10 cellular contexts compared by ENCODE assay signal in genomic region chrX:83916525-83916924, GRCh38. TPM values are rescaled to one million over a fixed set of nuclear protein-coding genes. Genes with fewer than 3 reads are reported as not detected.
A peak's percentile ranks its signal among the peaks of the same experiment; 100 is the strongest.
DNase-seq lines count a peak whose midpoint lies in the region; ATAC-seq and TF ChIP-seq lines count a peak whose summit lies in the region.
"Had no signal": no experiment of that assay in that cellular context is flagged by ENCODE, and none has a peak within 500 bp of the region (broad histone marks: within the 10 kb centered on the region; RNA-seq: fewer than 3 reads in every experiment).

No MANE protein-coding gene starts in this region.

- H3K4me3 ChIP-seq in esophagus squamous epithelium (no peak overlapping the region), heart left ventricle (no peak overlapping the region)

- CTCF ChIA-PET in activated CD8-positive, alpha-beta memory T cell treated with anti-CD3 and anti-CD28 coated beads, Interleukin-2, amount 10 ng/mL, durations not matched to agents 7 days and 5 days (lab: Charles Lee): interaction anchor here (0.7 kb wide), 1 partner anchor 27 kb away, joined by 3 read pairs; no protein-coding TSS in a partner anchor

- no peaks in the 10 kb centered on the region for H3K36me3 Mint-ChIP-seq in activated CD8-positive, alpha-beta memory T cell treated with anti-CD3 and anti-CD28 coated beads, Interleukin-2, amount 10 ng/mL, durations not matched to agents 7 days and 5 days
- H3K36me3 Mint-ChIP-seq: activated naive CD8-positive, alpha-beta T cell treated with anti-CD3 and anti-CD28 coated beads for 36 hours had no signal

- no peak overlapping the region for H3K27ac Mint-ChIP-seq in activated CD8-positive, alpha-beta memory T cell treated with anti-CD3 and anti-CD28 coated beads, Interleukin-2, amount 10 ng/mL, durations not matched to agents 7 days and 5 days
- H3K27ac Mint-ChIP-seq: activated naive CD8-positive, alpha-beta T cell treated with anti-CD3 and anti-CD28 coated beads for 36 hours had no signal

- H3K27ac ChIP-seq in esophagus squamous epithelium (no peak overlapping the region), heart left ventricle (no peak overlapping the region)

- H3K27me3 Mint-ChIP-seq in activated CD8-positive, alpha-beta memory T cell treated with anti-CD3 and anti-CD28 coated beads, Interleukin-2, amount 10 ng/mL, durations not matched to agents 7 days and 5 days: no peaks in the 10 kb centered on the region
- H3K27me3 Mint-ChIP-seq: activated naive CD8-positive, alpha-beta T cell treated with anti-CD3 and anti-CD28 coated beads for 36 hours had no signal

- intact Hi-C loops in esophagus squamous epithelium (cut with DNase I): no loop called here
- intact Hi-C loops in heart left ventricle (cut with DNase I): no loop called here

- H3K4me3 Mint-ChIP-seq in activated CD8-positive, alpha-beta memory T cell treated with anti-CD3 and anti-CD28 coated beads, Interleukin-2, amount 10 ng/mL, durations not matched to agents 7 days and 5 days: no peak overlapping the region
- H3K4me3 Mint-ChIP-seq: activated naive CD8-positive, alpha-beta T cell treated with anti-CD3 and anti-CD28 coated beads for 36 hours had no signal

- no peaks in the 10 kb centered on the region for H3K4me1 Mint-ChIP-seq in activated CD8-positive, alpha-beta memory T cell treated with anti-CD3 and anti-CD28 coated beads, Interleukin-2, amount 10 ng/mL, durations not matched to agents 7 days and 5 days
- H3K4me1 Mint-ChIP-seq: activated naive CD8-positive, alpha-beta T cell treated with anti-CD3 and anti-CD28 coated beads for 36 hours had no signal

- H3K27me3 ChIP-seq in esophagus squamous epithelium (no peaks in the 10 kb centered on the region), heart left ventricle (no peaks in the 10 kb centered on the region)

- peak; percentile 11 for DNase-seq in ACHN
- DNase-seq in GM13976 (ENCODE audit: low spot score): peak; percentile 5
- DNase-seq in NCI-H460 (ENCODE audit: extremely low read depth, low read depth): peak; percentile 6
- no peak for DNase-seq in esophagus squamous epithelium (lab: John Stamatoyannopoulos, UW)
- DNase-seq in NK-92 (lab: John Stamatoyannopoulos, UW; ENCODE audit: unreplicated experiment): no peak
- DNase-seq in activated CD8-positive, alpha-beta memory T cell treated with anti-CD3 and anti-CD28 coated beads, Interleukin-2, amount 10 ng/mL, durations not matched to agents 7 days and 5 days: no peak
- DNase-seq in heart left ventricle: no peak
- DNase-seq: activated naive CD8-positive, alpha-beta T cell treated with anti-CD3 and anti-CD28 coated beads for 36 hours had no signal

- H3K36me3 ChIP-seq in esophagus squamous epithelium: no peaks in the 10 kb centered on the region
- H3K36me3 ChIP-seq in heart left ventricle: no peaks in the 10 kb centered on the region

- no peaks in the 10 kb centered on the region for H3K4me1 ChIP-seq in esophagus squamous epithelium
- H3K4me1 ChIP-seq in heart left ventricle: no peaks in the 10 kb centered on the region

- TF ChIP-seq CTCF in GM13976 (IDR thresholded peaks at IDR 0.05; ENCODE audit: borderline replicate concordance, control extremely low read depth, extremely low read depth, insufficient read depth, missing control alignments): peak; percentile 43
- peak in 4 of 6 experiments; percentile 10 to 35 (median 20) for TF ChIP-seq CTCF in esophagus squamous epithelium (IDR thresholded peaks at IDR 0.05)
- TF ChIP-seq CTCF in heart left ventricle (IDR thresholded peaks at IDR 0.05): peak in 2 of 12 donors; percentile 21 to 22

- TF ChIP-seq POLR2A in esophagus squamous epithelium (IDR thresholded peaks at IDR 0.05): no peak
- TF ChIP-seq POLR2A in heart left ventricle (IDR thresholded peaks at IDR 0.05): no peak

- H3K9me3 ChIP-seq in esophagus squamous epithelium (no peaks in the 10 kb centered on the region), heart left ventricle (no peaks in the 10 kb centered on the region)

- 23 to 39% methylated on average over 1 to 2 of the region's 2 CpGs for WGBS in esophagus squamous epithelium, 2 donors
- WGBS in heart left ventricle, 4 donors: 22 to 38% (median 28%) methylated on average over 2 of the region's 2 CpGs

- in situ Hi-C loops in ACHN (cut with HindIII; ENCODE audit: low pct_ligation_motif_present, low pct_unique_long_range_greater_than_20kb, low sequenced_read_pairs): no loop called here
- in situ Hi-C loops in GM13976 (cut with MboI; ENCODE audit: low sequenced_read_pairs, unreplicated experiment): no loop called here

- ATAC-seq in activated CD8-positive, alpha-beta memory T cell treated with anti-CD3 and anti-CD28 coated beads, Interleukin-2, amount 10 ng/mL, durations not matched to agents 7 days and 5 days: no peak
- ATAC-seq in GM18868 (IDR thresholded peaks at IDR 0.05; ENCODE audit: unreplicated experiment): no peak
- ATAC-seq in heart left ventricle: no peak

- no peaks in the 10 kb centered on the region for H3K9me3 Mint-ChIP-seq in activated CD8-positive, alpha-beta memory T cell treated with anti-CD3 and anti-CD28 coated beads, Interleukin-2, amount 10 ng/mL, durations not matched to agents 7 days and 5 days (ENCODE audit: low read depth)

RNA-seq across cellular contexts. Expression of gene CYLC1, which starts 55.6 kb away (rescaled TPM):
- not detected in 2 replicates for total RNA-seq in NCI-H460 (2014; rRNA removed; shearing (Covaris generic))
- not detected in 2 replicates for polyA plus RNA-seq in NCI-H460 (2014; cell fraction: nucleus; rRNA removed)
- total RNA-seq in esophagus squamous epithelium (not detected), heart left ventricle (not detected)
- not detected for total RNA-seq in activated CD8-positive, alpha-beta memory T cell treated with anti-CD3 and anti-CD28 coated beads, Interleukin-2, amount 10 ng/mL, durations not matched to agents 7 days and 5 days
- not detected for polyA plus RNA-seq in heart left ventricle
- total RNA-seq: activated naive CD8-positive, alpha-beta T cell treated with anti-CD3 and anti-CD28 coated beads for 36 hours; lung microvascular endothelial cell had no signal

Comparison
In these comparisons a context has a peak if more than half of its experiments do, and no peak if none do; other contexts are left out.
1. DNase-seq: peak in ACHN (single experiment), GM13976 (single experiment) and NCI-H460 (single experiment); none in esophagus squamous epithelium (single experiment), NK-92 (single experiment), activated CD8-positive, alpha-beta memory T cell treated with anti-CD3 and anti-CD28 coated beads, Interleukin-2, amount 10 ng/mL, durations not matched to agents 7 days and 5 days (single experiment) and heart left ventricle (0 of 5).